Comparison of ENCODE assay signal across 12 cellular contexts in genomic region chr15:100889359-100890058, GRCh38. TPM values are rescaled to one million over a fixed set of nuclear protein-coding genes. Genes with fewer than 3 reads are reported as not detected.
DNase-seq lines count a peak whose midpoint lies in the region; ATAC-seq, FAIRE-seq and TF ChIP-seq lines count a peak whose summit lies in the region.
"Had no signal": no experiment of that assay in that cellular context is flagged by ENCODE, and none has a peak within 500 bp of the region (broad histone marks: within the 10 kb centered on the region; RNA-seq: fewer than 3 reads in every experiment).

No MANE protein-coding gene starts in this region.

- H3K36me3 ChIP-seq in SJSA1 (no peaks in the 10 kb centered on the region), ovary (no peaks in the 10 kb centered on the region), small intestine (ENCODE audit: control insufficient read depth in 2 of 2, insufficient read depth in 2 of 2, low read length in 2 of 2) (no peaks in the 10 kb centered on the region)

- DNase-seq in AG09319 (ENCODE audit: extremely low read depth, low read depth), result peak; percentile 60
- DNase-seq in SJSA1 (ENCODE audit: low read depth in 1 of 2, low spot score in 2 of 2), result peak; percentile 59 to 68
- peak; percentile 55 to 83 for DNase-seq in foreskin keratinocyte
- peak; percentile 42 to 72 (median 58) for DNase-seq in ovary
- DNase-seq in small intestine, result no peak
- DNase-seq in stimulated activated naive CD8-positive, alpha-beta T cell treated with anti-CD3 and anti-CD28 coated beads, Interleukin-15, Interleukin-2, amounts not matched to agents 100 U/mL and 50 U/mL, for 24 hours, result no peak
- no peak for DNase-seq in NCI-H524 (lab: John Stamatoyannopoulos, UW)
- DNase-seq in D341Med (ENCODE audit: low spot score), result no peak
- DNase-seq: activated CD4-positive, alpha-beta T cell treated with anti-CD3 and anti-CD28 coated beads for 4 hours; anterior cingulate cortex; CD4-positive, alpha-beta T cell; NCI-H748 treated with DMSO at 0.1 percent for 48 hours had no signal

- no peak for FAIRE-seq in small intestine (lab: Jason Lieb, UNC)

- TF ChIP-seq EP300 in ovary (IDR thresholded peaks at IDR 0.05), result no peak

- no peaks in the 10 kb centered on the region for H3K9me3 ChIP-seq in SJSA1 (replicated peaks)
- no peaks in the 10 kb centered on the region for H3K9me3 ChIP-seq in ovary
- no peaks in the 10 kb centered on the region for H3K9me3 ChIP-seq in small intestine (ENCODE audit: control insufficient read depth, low read depth)

- H3K4me1 ChIP-seq in SJSA1 (replicated peaks), result peaks cover 24% of the 10 kb centered on the region
- peaks cover 4% of the 10 kb centered on the region for H3K4me1 ChIP-seq in foreskin keratinocyte
- peaks cover 3% of the 10 kb centered on the region for H3K4me1 ChIP-seq in ovary (ENCODE audit: insufficient read depth)
- H3K4me1 ChIP-seq in small intestine (ENCODE audit: control insufficient read depth in 2 of 2, insufficient read depth in 1 of 2, low read depth in 1 of 2, low read length in 1 of 2), result no peaks in the 10 kb centered on the region

- H3K27me3 ChIP-seq in SJSA1 (replicated peaks) (peaks cover 9% of the 10 kb centered on the region), foreskin keratinocyte (no peaks in the 10 kb centered on the region), ovary (no peaks in the 10 kb centered on the region), small intestine (ENCODE audit: control insufficient read depth in 2 of 2, insufficient read depth in 2 of 2, low read length in 2 of 2) (peaks cover 0 to 7% of the 10 kb centered on the region in 2 donors)

- intact Hi-C loops in ovary (cut with DNase I), result no loop called here

- TF ChIP-seq CTCF in AG09319 (IDR thresholded peaks at IDR 0.05; ENCODE audit: low read depth, low read length), result no peak
- TF ChIP-seq CTCF in foreskin keratinocyte (conservative IDR thresholded peaks at IDR 0.05), result no peak
- TF ChIP-seq CTCF in ovary (IDR thresholded peaks at IDR 0.05), result no peak

- ATAC-seq in foreskin keratinocyte, result peak; percentile 76
- ATAC-seq in stimulated activated naive CD8-positive, alpha-beta T cell treated with anti-CD3 and anti-CD28 coated beads, Interleukin-15, Interleukin-2, amounts not matched to agents 100 U/mL and 50 U/mL, for 24 hours, result no peak

- TF ChIP-seq POLR2A in ovary (IDR thresholded peaks at IDR 0.05), result no peak

- H3K27ac ChIP-seq in SJSA1 (peak overlapping the region; percentile 7; the same call in 1 of the 2 replicates), foreskin keratinocyte (peak overlapping the region; percentile 36), ovary (peak overlapping the region in 1 of 2 donors; percentile 11), small intestine (ENCODE audit: low read depth in 1 of 2, low read length in 1 of 2) (peak overlapping the region in 1 of 2 donors; percentile 39)

- 25 to 39% (median 32%) methylated on average over 21 of the region's 21 CpGs for WGBS in ovary, 3 donors
- 34 to 43% (median 36%) methylated on average over 21 of the region's 21 CpGs for WGBS in small intestine, 3 donors

- H3K4me3 ChIP-seq in SJSA1 (no peak overlapping the region), ovary (no peak overlapping the region), small intestine (ENCODE audit: low read depth in 1 of 2, low read length in 2 of 2) (no peak overlapping the region)

RNA-seq across cellular contexts. Expression of gene ALDH1A3, which starts 9.9 kb away (rescaled TPM):
- 1.9 and 2.2 TPM in 2 replicates for total RNA-seq in SJSA1 (2014; rRNA removed; shearing (Covaris generic))
- 134 and 232 TPM in 2 replicates for total RNA-seq in foreskin keratinocyte
- polyA plus RNA-seq in foreskin keratinocyte, result 62.7 and 92.3 TPM in 2 replicates
- 10 to 100 TPM in 3 of 7 donors, 1 to 10 TPM in 4; 2.2 to 73.2 (median 9.6) TPM for total RNA-seq in ovary
- 10 to 100 TPM in 1 of 2 donors, 1 to 10 TPM in 1; 9.9 to 21.7 TPM for polyA plus RNA-seq in ovary
- polyA plus RNA-seq in small intestine, result 10 to 100 TPM in 1 of 3 donors, 1 to 10 TPM in 2; 3.8 to 37.3 (median 9.9) TPM
- total RNA-seq: CD4-positive, alpha-beta T cell had no signal

RNA-seq across cellular contexts. Expression of gene LRRK1, which starts 29.6 kb away (rescaled TPM):
- 0.75 and 3.7 TPM in 2 replicates for total RNA-seq in SJSA1 (2014; rRNA removed; shearing (Covaris generic))
- total RNA-seq in foreskin keratinocyte (13.5 and 13.7 TPM in 2 replicates), ovary (10 to 100 TPM in 6 of 7 donors, 1 to 10 TPM in 1; 8.6 to 27.3 (median 19.4) TPM)
- polyA plus RNA-seq in foreskin keratinocyte (6.8 and 6.9 TPM in 2 replicates), ovary (1 to 10 TPM; 6.5 to 8.4 TPM), small intestine (1 to 10 TPM; 3.8 to 9.4 (median 6.3) TPM)

Comparison
In these comparisons a context has a peak if more than half of its experiments do, and no peak if none do; other contexts are left out.
1. DNase-seq: peak in AG09319 (single experiment), SJSA1 (2 of 2), foreskin keratinocyte (2 of 2) and ovary (5 of 5); none in small intestine (single experiment), stimulated activated naive CD8-positive, alpha-beta T cell treated with anti-CD3 and anti-CD28 coated beads, Interleukin-15, Interleukin-2, amounts not matched to agents 100 U/mL and 50 U/mL, for 24 hours (single experiment), NCI-H524 (0 of 2) and D341Med (single experiment).